In the genomic region with DNA sequence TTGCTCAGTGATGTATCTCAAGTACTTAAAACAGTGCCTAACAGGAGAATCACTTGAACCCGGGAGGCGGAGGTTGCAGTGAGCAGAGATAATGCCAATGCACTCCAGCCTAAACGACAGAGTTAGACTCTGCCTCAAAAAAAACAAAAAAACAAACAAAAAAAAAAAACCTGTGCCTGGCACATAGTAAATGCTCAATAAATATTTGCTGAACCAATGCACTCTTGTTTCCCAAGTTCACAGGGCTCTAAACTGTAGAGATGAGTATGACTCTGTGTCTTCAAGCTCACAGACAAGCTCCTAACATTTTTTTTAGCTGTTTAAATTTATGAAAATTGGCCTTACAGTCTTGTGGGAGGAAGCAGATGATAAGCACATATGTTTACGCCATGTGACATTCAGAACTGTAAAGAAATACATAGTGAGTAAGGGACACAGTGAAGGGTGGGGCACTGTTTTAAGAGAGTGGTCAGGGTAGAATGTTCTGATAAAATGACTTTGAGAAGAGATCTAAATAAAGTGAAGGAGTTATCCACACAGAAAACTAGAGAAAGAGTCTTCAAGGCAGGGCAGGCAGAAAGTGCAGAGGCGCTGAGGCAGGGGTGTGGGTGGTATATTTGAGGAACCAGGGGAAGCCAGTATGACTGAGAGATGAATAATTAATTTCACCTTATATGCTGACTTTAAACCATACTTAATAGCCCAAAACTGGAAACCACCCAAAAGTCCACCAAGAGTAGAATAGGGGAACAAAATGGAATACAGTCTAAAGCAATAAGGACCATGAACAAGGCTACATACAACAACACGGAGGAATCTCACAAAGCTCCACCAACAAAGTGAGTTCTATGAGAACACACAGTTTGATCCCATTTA, we compare ENCODE assay signal across 13 cellular contexts. TPM values are rescaled to one million over a fixed set of nuclear protein-coding genes. Genes with fewer than 3 reads are reported as not detected.
DNase-seq lines count a peak whose midpoint lies in the region; ATAC-seq, FAIRE-seq and TF ChIP-seq lines count a peak whose summit lies in the region.
"Had no signal": no experiment of that assay in that cellular context is flagged by ENCODE, and none has a peak within 500 bp of the region (broad histone marks: within the 10 kb centered on the region; RNA-seq: fewer than 3 reads in every experiment).

No MANE protein-coding gene starts in this region.

- DNase-seq in GM12891 (ENCODE audit: insufficient read length, low spot score) = no peak
- DNase-seq in activated naive CD8-positive, alpha-beta T cell treated with anti-CD3 and anti-CD28 coated beads for 36 hours = no peak
- DNase-seq in effector CD4-positive, alpha-beta T cell = no peak
- no peak for DNase-seq in HTR-8/SVneo (ENCODE audit: insufficient read length, low spot score)
- DNase-seq in NCI-H2196 (lab: John Stamatoyannopoulos, UW; ENCODE audit: unreplicated experiment) = no peak
- DNase-seq in osteoblast (ENCODE audit: insufficient read length, low spot score, missing footprints) = no peak
- DNase-seq: DMS79, MG63 had no signal

- H4K20me1 ChIP-seq in osteoblast (ENCODE audit: insufficient read depth, low read length) = no peaks in the 10 kb centered on the region

- no peaks in the 10 kb centered on the region for H3K27me3 Mint-ChIP-seq in activated naive CD8-positive, alpha-beta T cell treated with anti-CD3 and anti-CD28 coated beads for 36 hours
- H3K27me3 Mint-ChIP-seq: central memory CD8-positive, alpha-beta T cell had no signal

- peaks cover 6% of the 10 kb centered on the region for H3K36me3 Mint-ChIP-seq in activated naive CD8-positive, alpha-beta T cell treated with anti-CD3 and anti-CD28 coated beads for 36 hours

- H3K79me2 ChIP-seq in osteoblast (ENCODE audit: insufficient read depth, low read length) = no peaks in the 10 kb centered on the region

- TF ChIP-seq CTCF in osteoblast (IDR thresholded peaks at IDR 0.05; ENCODE audit: extremely low read depth, low read depth, low read length) = no peak

- H3K9me3 Mint-ChIP-seq in activated naive CD8-positive, alpha-beta T cell treated with anti-CD3 and anti-CD28 coated beads for 36 hours = no peaks in the 10 kb centered on the region
- H3K9me3 Mint-ChIP-seq: central memory CD8-positive, alpha-beta T cell; nephron had no signal

- no peaks in the 10 kb centered on the region for H3K36me3 ChIP-seq in osteoblast (ENCODE audit: insufficient read depth, low read length)
- H3K36me3 ChIP-seq: MG63 had no signal

- H2AFZ ChIP-seq in osteoblast (ENCODE audit: low read length) = no peak overlapping the region

- peaks cover 15% of the 10 kb centered on the region for H3K27me3 ChIP-seq in osteoblast (ENCODE audit: insufficient read depth, low read length)
- H3K27me3 ChIP-seq: MG63 had no signal

- FAIRE-seq in GM12891 (lab: Jason Lieb, UNC) (peak; percentile 68), HTR-8/SVneo (lab: Jason Lieb, UNC) (no peak)
- FAIRE-seq: H1 had no signal

- H3K4me3 ChIP-seq in osteoblast (ENCODE audit: insufficient read depth, low read length) = no peak overlapping the region
- H3K4me3 ChIP-seq: MG63 had no signal

- no peaks in the 10 kb centered on the region for H3K9me3 ChIP-seq in osteoblast (ENCODE audit: low read depth, low read length)
- H3K9me3 ChIP-seq: MG63 had no signal

- peaks cover 32% of the 10 kb centered on the region for H3K4me1 Mint-ChIP-seq in activated naive CD8-positive, alpha-beta T cell treated with anti-CD3 and anti-CD28 coated beads for 36 hours

- no peak overlapping the region for H3K4me3 Mint-ChIP-seq in activated naive CD8-positive, alpha-beta T cell treated with anti-CD3 and anti-CD28 coated beads for 36 hours
- H3K4me3 Mint-ChIP-seq: central memory CD8-positive, alpha-beta T cell; nephron had no signal

- ATAC-seq in GM19452 (IDR thresholded peaks at IDR 0.05; ENCODE audit: unreplicated experiment) (peak; percentile 48), HG03196 (IDR thresholded peaks at IDR 0.05; ENCODE audit: unreplicated experiment) (peak; percentile 22)

- no peak overlapping the region for H3K4me2 ChIP-seq in osteoblast (ENCODE audit: insufficient read depth, low read length)

- peak overlapping the region; percentile 72 for H3K27ac Mint-ChIP-seq in activated naive CD8-positive, alpha-beta T cell treated with anti-CD3 and anti-CD28 coated beads for 36 hours

- H3K4me1 ChIP-seq in osteoblast (ENCODE audit: insufficient read depth, low read length) = peaks cover 6% of the 10 kb centered on the region

- no peak overlapping the region for H3K27ac ChIP-seq in osteoblast (ENCODE audit: low read depth, low read length)

- peak; percentile 52 for TF ChIP-seq POLR2A in GM12891 (IDR thresholded peaks at IDR 0.05; ENCODE audit: low read depth, low read length)

TF ChIP-seq in GM12891, 5 proteins besides CTCF, POLR2A, EP300 and RAD21:
- TF ChIP-seq PAX5 (IDR thresholded peaks at IDR 0.05; ENCODE audit: insufficient read depth, low read length, severe bottlenecking) = no peak
- TF ChIP-seq POU2F2 (IDR thresholded peaks at IDR 0.05; ENCODE audit: low read depth, low read length) = peak; percentile 52; the same call in 1 of the 2 replicates
- no peak for TF ChIP-seq TAF1 (IDR thresholded peaks at IDR 0.05; ENCODE audit: low read depth, low read length)
- TF ChIP-seq SPI1 (IDR thresholded peaks at IDR 0.05; ENCODE audit: low read depth, low read length) = peak; percentile 72
- TF ChIP-seq POLR2AphosphoS5 (IDR thresholded peaks at IDR 0.05; ENCODE audit: low read depth, low read length) = no peak

RNA-seq across cellular contexts. Expression of gene MREG, which starts 8.7 kb away (rescaled TPM):
- polyA plus RNA-seq in GM12891 (2012; ENCODE audit: low read depth, missing spikeins) = 24.3 TPM
- total RNA-seq in activated naive CD8-positive, alpha-beta T cell treated with anti-CD3 and anti-CD28 coated beads for 36 hours = 10 to 100 TPM; 10.8 to 12.1 TPM
- total RNA-seq in osteoblast = 1.1 and 1.8 TPM in 2 replicates
